1 cellular context compared by ENCODE assay signal in genomic region chr4:81785338-81785737, GRCh38.
TF ChIP-seq lines count a peak whose summit lies in the region.

No MANE protein-coding gene starts in this region.

TF ChIP-seq in GM12878, 131 proteins besides CTCF, POLR2A, EP300 and RAD21:
- peak; percentile 48 for TF ChIP-seq ZBTB40 (IDR thresholded peaks at IDR 0.05; ENCODE audit: borderline replicate concordance)
- no peak for TF ChIP-seq E2F4 (IDR thresholded peaks at IDR 0.05; ENCODE audit: low read depth, low read length)
- TF ChIP-seq MAX (IDR thresholded peaks at IDR 0.05; ENCODE audit: low read depth, low read length), result no peak
- TF ChIP-seq ATF7 (IDR thresholded peaks at IDR 0.05; ENCODE audit: low read depth), result no peak
